Comparison of ENCODE assay signal across 1 cellular context in the genomic region with DNA sequence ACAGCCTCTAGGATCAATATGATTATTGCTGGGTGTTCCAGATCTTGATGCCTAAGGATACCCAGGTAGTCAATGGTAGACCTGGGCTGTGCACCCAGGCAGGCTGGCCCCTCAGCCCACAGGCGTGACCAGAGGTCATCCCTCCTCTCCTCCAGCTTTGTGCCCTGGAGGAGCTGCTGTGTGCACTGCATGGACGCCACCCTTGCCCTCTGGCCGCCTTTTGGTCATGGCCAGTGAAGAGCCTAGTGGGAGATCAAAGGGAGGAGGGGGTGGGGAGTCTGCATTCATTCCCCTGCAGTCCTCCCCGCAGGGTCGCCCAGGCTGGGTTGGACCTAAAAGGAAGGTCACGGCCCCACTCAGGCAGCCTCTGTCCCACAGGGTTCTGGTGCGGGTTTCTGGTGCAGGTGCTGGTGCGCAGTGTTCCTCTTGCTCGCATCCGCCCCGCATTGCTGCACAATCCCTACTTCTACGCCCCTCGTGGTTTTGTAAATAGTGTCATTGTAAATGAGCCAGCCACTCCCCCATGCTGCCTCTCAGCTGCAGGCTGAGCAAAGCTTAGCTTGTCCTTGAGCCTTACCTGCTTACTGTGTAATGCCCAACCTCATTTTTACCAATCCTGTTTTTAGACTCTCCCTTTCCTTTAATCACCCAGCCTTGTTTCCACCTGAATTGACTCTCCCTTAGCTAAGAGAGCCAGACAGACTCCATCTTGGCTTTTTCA.
TF ChIP-seq lines count a peak whose summit lies in the region.

No MANE protein-coding gene starts in this region.

TF ChIP-seq in HepG2, 621 proteins besides CTCF, POLR2A, EP300 and RAD21 (continued from another document and continues in another):
- TF ChIP-seq ATAD3A (CRISPR knock-in tag; IDR thresholded peaks at IDR 0.05) (no peak; the same call in 1 of the 2 replicates), SCMH1 (CRISPR knock-in tag; IDR thresholded peaks at IDR 0.05; ENCODE audit: borderline replicate concordance) (no peak), ZMYM4 (CRISPR knock-in tag; IDR thresholded peaks at IDR 0.05) (peak; percentile 97), SP5 (CRISPR knock-in tag; IDR thresholded peaks at IDR 0.05; ENCODE audit: borderline replicate concordance, low read depth) (peak; percentile 99), SMARCE1 (IDR thresholded peaks at IDR 0.05; ENCODE audit: borderline replicate concordance) (no peak), KLF12 (CRISPR knock-in tag; IDR thresholded peaks at IDR 0.05; ENCODE audit: borderline replicate concordance) (peak; percentile 99), E2F1 (CRISPR knock-in tag; IDR thresholded peaks at IDR 0.05) (no peak), HMGA1 (CRISPR knock-in tag; conservative IDR thresholded peaks at IDR 0.05) (no peak), ETV5 (CRISPR knock-in tag; IDR thresholded peaks at IDR 0.05; ENCODE audit: borderline replicate concordance) (peak; percentile 87; the same call in 1 of the 2 replicates), AHR (CRISPR knock-in tag; IDR thresholded peaks at IDR 0.05) (peak; percentile 85), USF2 (IDR thresholded peaks at IDR 0.05; ENCODE audit: low read depth, low read length) (peak; percentile 26; the same call in 1 of the 2 replicates), USF2 (CRISPR knock-in tag; IDR thresholded peaks at IDR 0.05; ENCODE audit: borderline replicate concordance) (no peak), ZXDC (CRISPR knock-in tag; IDR thresholded peaks at IDR 0.05) (peak; percentile 97; the same call in 1 of the 2 replicates), ZNF589 (CRISPR knock-in tag; conservative IDR thresholded peaks at IDR 0.05) (no peak), MAF1 (CRISPR knock-in tag; IDR thresholded peaks at IDR 0.05; ENCODE audit: borderline replicate concordance) (peak; percentile 90; the same call in 1 of the 2 replicates), EZH2 (conservative IDR thresholded peaks at IDR 0.05; ENCODE audit: low read depth, low read length) (no peak), SMARCC2 (IDR thresholded peaks at IDR 0.05) (no peak), ZBTB20 (CRISPR knock-in tag; IDR thresholded peaks at IDR 0.05; ENCODE audit: borderline replicate concordance, low read depth) (peak; percentile 86), PCBP2 (optimal IDR thresholded peaks at IDR 0.05; ENCODE audit: low read depth, low read length, poor library complexity, severe bottlenecking) (no peak), TRIM24 (CRISPR knock-in tag; IDR thresholded peaks at IDR 0.05) (peak; percentile 90), ATF7-NPFF (CRISPR knock-in tag; IDR thresholded peaks at IDR 0.05; ENCODE audit: low read depth) (peak; percentile 95), HOXD1 (CRISPR knock-in tag; IDR thresholded peaks at IDR 0.05) (peak; percentile 95), ZNF101 (CRISPR knock-in tag; IDR thresholded peaks at IDR 0.05; ENCODE audit: borderline replicate concordance, low read depth) (peak; percentile 83; the same call in 1 of the 2 replicates), ZKSCAN1 (IDR thresholded peaks at IDR 0.05; ENCODE audit: low read length) (no peak; the same call in none of the 2 replicates), ZNF883 (CRISPR knock-in tag; IDR thresholded peaks at IDR 0.05; ENCODE audit: not compliant biosample characterization) (peak; percentile 92), RERE (CRISPR knock-in tag; IDR thresholded peaks at IDR 0.05; ENCODE audit: low read depth) (peak; percentile 83), RBM22 (optimal IDR thresholded peaks at IDR 0.05; ENCODE audit: low read length) (peak; percentile 83), ZNF749 (CRISPR knock-in tag; IDR thresholded peaks at IDR 0.05; ENCODE audit: borderline replicate concordance) (peak; percentile 99), TP53 (CRISPR knock-in tag; conservative IDR thresholded peaks at IDR 0.05) (peak; percentile 37; the same call in 1 of the 2 replicates), ZNF550 (CRISPR knock-in tag; IDR thresholded peaks at IDR 0.05; ENCODE audit: borderline replicate concordance) (no peak), HOXA9 (CRISPR knock-in tag; IDR thresholded peaks at IDR 0.05; ENCODE audit: borderline replicate concordance) (no peak), RARA (CRISPR knock-in tag; IDR thresholded peaks at IDR 0.05) (peak; percentile 98), ZNF615 (CRISPR knock-in tag; IDR thresholded peaks at IDR 0.05; ENCODE audit: borderline replicate concordance) (no peak)
- TF ChIP-seq, protein P1, sequence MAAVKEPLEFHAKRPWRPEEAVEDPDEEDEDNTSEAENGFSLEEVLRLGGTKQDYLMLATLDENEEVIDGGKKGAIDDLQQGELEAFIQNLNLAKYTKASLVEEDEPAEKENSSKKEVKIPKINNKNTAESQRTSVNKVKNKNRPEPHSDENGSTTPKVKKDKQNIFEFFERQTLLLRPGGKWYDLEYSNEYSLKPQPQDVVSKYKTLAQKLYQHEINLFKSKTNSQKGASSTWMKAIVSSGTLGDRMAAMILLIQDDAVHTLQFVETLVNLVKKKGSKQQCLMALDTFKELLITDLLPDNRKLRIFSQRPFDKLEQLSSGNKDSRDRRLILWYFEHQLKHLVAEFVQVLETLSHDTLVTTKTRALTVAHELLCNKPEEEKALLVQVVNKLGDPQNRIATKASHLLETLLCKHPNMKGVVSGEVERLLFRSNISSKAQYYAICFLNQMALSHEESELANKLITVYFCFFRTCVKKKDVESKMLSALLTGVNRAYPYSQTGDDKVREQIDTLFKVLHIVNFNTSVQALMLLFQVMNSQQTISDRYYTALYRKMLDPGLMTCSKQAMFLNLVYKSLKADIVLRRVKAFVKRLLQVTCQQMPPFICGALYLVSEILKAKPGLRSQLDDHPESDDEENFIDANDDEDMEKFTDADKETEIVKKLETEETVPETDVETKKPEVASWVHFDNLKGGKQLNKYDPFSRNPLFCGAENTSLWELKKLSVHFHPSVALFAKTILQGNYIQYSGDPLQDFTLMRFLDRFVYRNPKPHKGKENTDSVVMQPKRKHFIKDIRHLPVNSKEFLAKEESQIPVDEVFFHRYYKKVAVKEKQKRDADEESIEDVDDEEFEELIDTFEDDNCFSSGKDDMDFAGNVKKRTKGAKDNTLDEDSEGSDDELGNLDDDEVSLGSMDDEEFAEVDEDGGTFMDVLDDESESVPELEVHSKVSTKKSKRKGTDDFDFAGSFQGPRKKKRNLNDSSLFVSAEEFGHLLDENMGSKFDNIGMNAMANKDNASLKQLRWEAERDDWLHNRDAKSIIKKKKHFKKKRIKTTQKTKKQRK (IDR thresholded peaks at IDR 0.05; ENCODE audit: low read length), result no peak
- TF ChIP-seq, protein P2, sequence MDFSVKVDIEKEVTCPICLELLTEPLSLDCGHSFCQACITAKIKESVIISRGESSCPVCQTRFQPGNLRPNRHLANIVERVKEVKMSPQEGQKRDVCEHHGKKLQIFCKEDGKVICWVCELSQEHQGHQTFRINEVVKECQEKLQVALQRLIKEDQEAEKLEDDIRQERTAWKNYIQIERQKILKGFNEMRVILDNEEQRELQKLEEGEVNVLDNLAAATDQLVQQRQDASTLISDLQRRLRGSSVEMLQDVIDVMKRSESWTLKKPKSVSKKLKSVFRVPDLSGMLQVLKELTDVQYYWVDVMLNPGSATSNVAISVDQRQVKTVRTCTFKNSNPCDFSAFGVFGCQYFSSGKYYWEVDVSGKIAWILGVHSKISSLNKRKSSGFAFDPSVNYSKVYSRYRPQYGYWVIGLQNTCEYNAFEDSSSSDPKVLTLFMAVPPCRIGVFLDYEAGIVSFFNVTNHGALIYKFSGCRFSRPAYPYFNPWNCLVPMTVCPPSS (IDR thresholded peaks at IDR 0.05), result no peak
- TF ChIP-seq, protein P3, sequence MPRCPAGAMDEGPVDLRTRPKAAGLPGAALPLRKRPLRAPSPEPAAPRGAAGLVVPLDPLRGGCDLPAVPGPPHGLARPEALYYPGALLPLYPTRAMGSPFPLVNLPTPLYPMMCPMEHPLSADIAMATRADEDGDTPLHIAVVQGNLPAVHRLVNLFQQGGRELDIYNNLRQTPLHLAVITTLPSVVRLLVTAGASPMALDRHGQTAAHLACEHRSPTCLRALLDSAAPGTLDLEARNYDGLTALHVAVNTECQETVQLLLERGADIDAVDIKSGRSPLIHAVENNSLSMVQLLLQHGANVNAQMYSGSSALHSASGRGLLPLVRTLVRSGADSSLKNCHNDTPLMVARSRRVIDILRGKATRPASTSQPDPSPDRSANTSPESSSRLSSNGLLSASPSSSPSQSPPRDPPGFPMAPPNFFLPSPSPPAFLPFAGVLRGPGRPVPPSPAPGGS (CRISPR knock-in tag; IDR thresholded peaks at IDR 0.05), result peak; percentile 98
- TF ChIP-seq, protein P4, sequence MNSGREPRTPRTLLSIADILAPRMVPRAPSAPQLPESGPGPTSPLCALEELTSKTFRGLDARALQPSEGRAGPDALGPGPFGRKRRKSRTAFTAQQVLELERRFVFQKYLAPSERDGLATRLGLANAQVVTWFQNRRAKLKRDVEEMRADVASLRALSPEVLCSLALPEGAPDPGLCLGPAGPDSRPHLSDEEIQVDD (CRISPR knock-in tag; IDR thresholded peaks at IDR 0.05; ENCODE audit: borderline replicate concordance), result peak; percentile 50
- TF ChIP-seq, protein P5, sequence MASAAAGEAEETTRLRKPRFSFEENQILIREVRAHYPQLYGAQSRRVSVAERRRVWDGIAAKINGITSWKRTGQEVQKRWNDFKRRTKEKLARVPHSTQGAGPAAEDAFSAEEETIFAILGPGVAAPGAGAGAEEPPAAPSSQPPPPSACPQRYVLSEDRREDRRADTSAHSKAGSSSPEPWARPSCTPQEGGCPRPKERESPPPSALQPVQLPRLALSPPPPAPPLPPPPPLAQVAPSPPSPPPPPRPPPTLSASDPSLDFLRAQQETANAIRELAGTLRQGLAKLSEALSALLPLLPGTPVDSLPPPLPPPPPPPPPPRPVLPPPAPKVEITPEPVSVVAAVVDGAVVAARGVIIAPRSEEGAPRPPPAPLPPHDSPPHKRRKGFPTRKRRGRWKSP (CRISPR knock-in tag; IDR thresholded peaks at IDR 0.05), result peak; percentile 76
